ENCODE assay signal across 10 cellular contexts in the genomic region with DNA sequence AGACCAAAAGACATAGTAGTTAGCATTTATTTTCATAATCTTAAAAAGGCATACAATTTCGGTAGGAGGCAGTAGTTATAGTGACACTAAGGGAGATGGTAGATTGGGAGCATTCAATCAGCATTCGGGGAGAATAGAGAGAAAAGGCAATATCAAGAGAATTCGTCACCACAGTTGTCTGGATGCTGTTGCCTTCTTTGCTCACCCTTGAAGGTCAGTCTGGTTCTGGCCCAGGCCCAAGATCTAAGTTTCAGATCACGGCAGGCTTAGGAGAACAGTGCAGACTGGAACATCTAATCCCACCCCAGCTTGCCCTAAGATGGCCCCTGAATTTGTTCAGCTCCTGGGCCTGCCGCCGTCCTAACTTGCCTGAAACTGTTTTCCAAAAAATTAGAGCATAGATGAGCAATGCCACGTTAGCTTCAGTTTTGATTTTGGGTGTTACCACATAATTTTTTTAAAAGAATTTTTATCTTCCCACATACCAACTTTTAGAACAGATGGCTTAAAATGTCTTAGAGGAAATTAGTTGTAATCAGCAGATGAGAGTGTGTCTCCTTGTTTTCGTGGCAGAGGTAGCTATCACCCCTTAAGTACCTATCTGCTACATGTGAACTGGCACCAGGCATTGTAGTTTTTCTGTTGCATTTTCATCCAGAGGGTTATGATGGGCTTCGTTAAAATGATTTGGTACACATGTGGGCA. TPM values are rescaled to one million over a fixed set of nuclear protein-coding genes. Genes with fewer than 3 reads are reported as not detected.
DNase-seq lines count a peak whose midpoint lies in the region; ATAC-seq lines count a peak whose summit lies in the region.
"Had no signal": no experiment of that assay in that cellular context is flagged by ENCODE, and none has a peak within 500 bp of the region (broad histone marks: within the 10 kb centered on the region; RNA-seq: fewer than 3 reads in every experiment).

No MANE protein-coding gene starts in this region.

- H3K27ac Mint-ChIP-seq in CD4-positive, alpha-beta memory T cell = peak overlapping the region; percentile 68 to 89 (median 84)
- H3K27ac Mint-ChIP-seq in activated T-cell treated with anti-CD3 and anti-CD28 coated beads, Interleukin-2, amount 50 U/mL, for 72 hours = peak overlapping the region; percentile 95
- H3K27ac Mint-ChIP-seq in stimulated activated naive B cell treated with anti-CD40 and anti-IgM and Interleukin-4, amounts not matched to agents 10 μg/mL and 1 μg/mL and 100 μg/mL, for 72 hours = no peak overlapping the region
- H3K27ac Mint-ChIP-seq: T-helper 2 cell treated with Interferon-gamma antibody and Interleukin-4, amounts not matched to agents 5 μg/mL and 100 μg/mL, for 36 hours had no signal

- peaks cover 4 to 17% of the 10 kb centered on the region in 2 donors for H3K36me3 Mint-ChIP-seq in CD4-positive, alpha-beta memory T cell
- peaks cover 5 to 11% of the 10 kb centered on the region in 2 donors for H3K36me3 Mint-ChIP-seq in activated T-cell treated with anti-CD3 and anti-CD28 coated beads, Interleukin-2, amount 50 U/mL, for 72 hours (ENCODE audit: insufficient read depth in 2 of 2)
- H3K36me3 Mint-ChIP-seq in stimulated activated naive B cell treated with anti-CD40 and anti-IgM and Interleukin-4, amounts not matched to agents 10 μg/mL and 1 μg/mL and 100 μg/mL, for 72 hours = peaks cover 3 to 6% of the 10 kb centered on the region in 2 donors

- intact Hi-C loops in CD4-positive, alpha-beta memory T cell (cut with micrococcal nuclease) = loop anchor here (1.0 to 10.0 kb wide), 3 partner anchors 8 to 415 kb away; a partner anchor contains a TSS

- no peak overlapping the region for H3K4me3 ChIP-seq in CD4-positive, alpha-beta memory T cell (ENCODE audit: low read length in 2 of 2)
- no peak overlapping the region for H3K4me3 ChIP-seq in mesenchymal stem cell (ENCODE audit: insufficient read depth in 1 of 2, low read depth in 1 of 2, low read length in 2 of 2)

- H2AK5ac ChIP-seq in mesenchymal stem cell (ENCODE audit: low read length, severe bottlenecking) = no peak overlapping the region

- H3K27me3 ChIP-seq in CD4-positive, alpha-beta memory T cell (ENCODE audit: insufficient read depth, low read length) = no peaks in the 10 kb centered on the region
- H3K27me3 ChIP-seq in mesenchymal stem cell (ENCODE audit: control insufficient read depth in 1 of 2, insufficient read depth in 1 of 2, low read length in 2 of 2) = no peaks in the 10 kb centered on the region

- H3K23ac ChIP-seq in mesenchymal stem cell (ENCODE audit: low read length in 2 of 2) = no peak overlapping the region

- CTCF ChIA-PET in CD4-positive, alpha-beta memory T cell (lab: Charles Lee; ENCODE audit: partially characterized antibody) = interaction anchor here (0.7 to 3.7 kb wide), 3 partner anchors 38 to 120 kb away, joined by 3 to 12 read pairs (median 4); no protein-coding TSS in a partner anchor

- no peak overlapping the region for H2BK12ac ChIP-seq in mesenchymal stem cell (ENCODE audit: low read length in 2 of 2)

- ATAC-seq in activated T-cell treated with anti-CD3 and anti-CD28 coated beads, Interleukin-2, amount 50 U/mL, for 72 hours (replicated peaks in 1 of 2) = peak; percentile 32 to 33
- ATAC-seq in HG02884 (IDR thresholded peaks at IDR 0.05; ENCODE audit: unreplicated experiment) = no peak
- no peak for ATAC-seq in stimulated activated naive B cell treated with anti-CD40 and anti-IgM and Interleukin-4, amounts not matched to agents 10 μg/mL and 1 μg/mL and 100 μg/mL, for 72 hours (replicated peaks)
- no peak for ATAC-seq in GM19397 (IDR thresholded peaks at IDR 0.05; ENCODE audit: unreplicated experiment)

- peak overlapping the region; percentile 34 for H3K9ac ChIP-seq in mesenchymal stem cell (ENCODE audit: low read length)

- WGBS in mesenchymal stem cell = 90% methylated on average over 6 of the region's 9 CpGs

- H2BK120ac ChIP-seq in mesenchymal stem cell (ENCODE audit: low read depth, low read length) = no peak overlapping the region

- peak overlapping the region in 1 of 2 experiments; percentile 59 for H3K14ac ChIP-seq in mesenchymal stem cell (ENCODE audit: low read length in 2 of 2)

- H3K36me3 ChIP-seq in CD4-positive, alpha-beta memory T cell (ENCODE audit: insufficient read depth, low read length) = no peaks in the 10 kb centered on the region
- no peaks in the 10 kb centered on the region for H3K36me3 ChIP-seq in mesenchymal stem cell (ENCODE audit: control insufficient read depth in 1 of 2, insufficient read depth in 2 of 2, low read depth in 1 of 2, low read length in 2 of 2)

- no peak overlapping the region for H2BK15ac ChIP-seq in mesenchymal stem cell (ENCODE audit: low read depth, poor library complexity, severe bottlenecking)

- POLR2A ChIA-PET in CD4-positive, alpha-beta memory T cell (lab: Charles Lee; ENCODE audit: partially characterized antibody) = interaction anchor here (1.4 to 5.7 kb wide), 3 partner anchors 9 to 109 kb away, joined by 3 to 64 read pairs (median 7); a partner anchor contains a TSS

- no peak overlapping the region for H3K4me2 ChIP-seq in mesenchymal stem cell (ENCODE audit: low read length, poor library complexity, severe bottlenecking)

- H3K18ac ChIP-seq in mesenchymal stem cell (ENCODE audit: low read depth in 1 of 2, low read length in 2 of 2) = no peak overlapping the region

- no peak overlapping the region for H4K8ac ChIP-seq in mesenchymal stem cell (ENCODE audit: low read length)

- peaks cover 50 to 72% (median 60%) of the 10 kb centered on the region in 4 donors for H3K4me1 Mint-ChIP-seq in CD4-positive, alpha-beta memory T cell
- H3K4me1 Mint-ChIP-seq in activated T-cell treated with anti-CD3 and anti-CD28 coated beads, Interleukin-2, amount 50 U/mL, for 72 hours (ENCODE audit: low read depth) = peaks cover 82% of the 10 kb centered on the region
- peaks cover 21 to 25% of the 10 kb centered on the region in 2 donors for H3K4me1 Mint-ChIP-seq in stimulated activated naive B cell treated with anti-CD40 and anti-IgM and Interleukin-4, amounts not matched to agents 10 μg/mL and 1 μg/mL and 100 μg/mL, for 72 hours

- H2AFZ ChIP-seq in mesenchymal stem cell (ENCODE audit: low read depth, low read length) = no peak overlapping the region

- peak; percentile 14 for DNase-seq in AG08395 (ENCODE audit: low spot score)
- DNase-seq in CD4-positive, alpha-beta memory T cell = no peak
- no peak for DNase-seq in activated T-cell treated with anti-CD3 and anti-CD28 coated beads, Interleukin-2, amount 50 U/mL, for 72 hours
- no peak for DNase-seq in mesenchymal stem cell
- no peak for DNase-seq in NCI-H2107 (lab: John Stamatoyannopoulos, UW)
- no peak for DNase-seq in stimulated activated naive B cell treated with anti-CD40 and anti-IgM and Interleukin-4, amounts not matched to agents 10 μg/mL and 1 μg/mL and 100 μg/mL, for 72 hours
- DNase-seq: midbrain had no signal

- H4K91ac ChIP-seq in mesenchymal stem cell (ENCODE audit: low read length) = no peak overlapping the region

- no peaks in the 10 kb centered on the region for H3K79me1 ChIP-seq in mesenchymal stem cell (replicated peaks; ENCODE audit: low read length, poor library complexity, severe bottlenecking)

- peaks cover 65% of the 10 kb centered on the region for H3K4me1 ChIP-seq in CD4-positive, alpha-beta memory T cell (ENCODE audit: insufficient read depth, low read length)
- H3K4me1 ChIP-seq in mesenchymal stem cell (ENCODE audit: control insufficient read depth, insufficient read depth, low read depth, low read length) = peaks cover 4% of the 10 kb centered on the region

- peak overlapping the region in 6 of 8 donors; percentile 47 to 76 (median 55) for H3K4me3 Mint-ChIP-seq in CD4-positive, alpha-beta memory T cell
- H3K4me3 Mint-ChIP-seq in activated T-cell treated with anti-CD3 and anti-CD28 coated beads, Interleukin-2, amount 50 U/mL, for 72 hours = peak overlapping the region; percentile 43 to 52
- H3K4me3 Mint-ChIP-seq in stimulated activated naive B cell treated with anti-CD40 and anti-IgM and Interleukin-4, amounts not matched to agents 10 μg/mL and 1 μg/mL and 100 μg/mL, for 72 hours = no peak overlapping the region
- H3K4me3 Mint-ChIP-seq: T-helper 2 cell treated with Interferon-gamma antibody and Interleukin-4, amounts not matched to agents 5 μg/mL and 100 μg/mL, for 36 hours had no signal

- no peaks in the 10 kb centered on the region for H3K27me3 Mint-ChIP-seq in CD4-positive, alpha-beta memory T cell
- no peaks in the 10 kb centered on the region for H3K27me3 Mint-ChIP-seq in activated T-cell treated with anti-CD3 and anti-CD28 coated beads, Interleukin-2, amount 50 U/mL, for 72 hours (ENCODE audit: low read depth)
- H3K27me3 Mint-ChIP-seq in stimulated activated naive B cell treated with anti-CD40 and anti-IgM and Interleukin-4, amounts not matched to agents 10 μg/mL and 1 μg/mL and 100 μg/mL, for 72 hours = no peaks in the 10 kb centered on the region

- H3K4ac ChIP-seq in mesenchymal stem cell (ENCODE audit: low read depth in 1 of 2, low read length in 2 of 2) = no peak overlapping the region

- H3K9me3 ChIP-seq in CD4-positive, alpha-beta memory T cell (ENCODE audit: control insufficient read depth in 1 of 2, low read length in 2 of 2) = no peaks in the 10 kb centered on the region
- no peaks in the 10 kb centered on the region for H3K9me3 ChIP-seq in mesenchymal stem cell (ENCODE audit: control insufficient read depth, low read length)

- no peak overlapping the region for H3K27ac ChIP-seq in CD4-positive, alpha-beta memory T cell (ENCODE audit: low read depth, low read length)
- no peak overlapping the region for H3K27ac ChIP-seq in mesenchymal stem cell (ENCODE audit: low read length, poor library complexity, severe bottlenecking)

- peaks cover 0 to 1% (median 0%) of the 10 kb centered on the region in 8 donors for H3K9me3 Mint-ChIP-seq in CD4-positive, alpha-beta memory T cell
- H3K9me3 Mint-ChIP-seq in activated T-cell treated with anti-CD3 and anti-CD28 coated beads, Interleukin-2, amount 50 U/mL, for 72 hours = no peaks in the 10 kb centered on the region
- no peaks in the 10 kb centered on the region for H3K9me3 Mint-ChIP-seq in stimulated activated naive B cell treated with anti-CD40 and anti-IgM and Interleukin-4, amounts not matched to agents 10 μg/mL and 1 μg/mL and 100 μg/mL, for 72 hours
- H3K9me3 Mint-ChIP-seq: T-helper 2 cell treated with Interferon-gamma antibody and Interleukin-4, amounts not matched to agents 5 μg/mL and 100 μg/mL, for 36 hours had no signal

- no peak overlapping the region for H2BK5ac ChIP-seq in mesenchymal stem cell (ENCODE audit: low read depth, low read length, poor library complexity, severe bottlenecking)

RNA-seq across cellular contexts. Expression of a gene that starts 8.3 kb away (rescaled TPM):
- total RNA-seq in CD4-positive, alpha-beta memory T cell = 10 to 100 TPM; 64.9 to 71.1 TPM
- polyA plus RNA-seq in CD4-positive, alpha-beta memory T cell = 10 to 100 TPM; 32.7 to 35.9 TPM
- total RNA-seq in activated T-cell treated with anti-CD3 and anti-CD28 coated beads, Interleukin-2, amount 50 U/mL, for 72 hours = 10 to 100 TPM; 32.4 to 44.7 TPM
- polyA plus RNA-seq in mesenchymal stem cell (2013, experiment 1 of 2) = 6.0 TPM
- 6.1 TPM for polyA plus RNA-seq in mesenchymal stem cell (2013, experiment 2 of 2)

Comparison
In these comparisons a context has a peak if more than half of its experiments do, and no peak if none do; other contexts are left out.
1. H3K4me3 Mint-ChIP-seq: peak in CD4-positive, alpha-beta memory T cell (6 of 8) and activated T-cell treated with anti-CD3 and anti-CD28 coated beads, Interleukin-2, amount 50 U/mL, for 72 hours (2 of 2); none in stimulated activated naive B cell treated with anti-CD40 and anti-IgM and Interleukin-4, amounts not matched to agents 10 μg/mL and 1 μg/mL and 100 μg/mL, for 72 hours (0 of 2).
2. ATAC-seq: peak in activated T-cell treated with anti-CD3 and anti-CD28 coated beads, Interleukin-2, amount 50 U/mL, for 72 hours (2 of 2); none in HG02884 (single experiment), stimulated activated naive B cell treated with anti-CD40 and anti-IgM and Interleukin-4, amounts not matched to agents 10 μg/mL and 1 μg/mL and 100 μg/mL, for 72 hours (0 of 2) and GM19397 (single experiment).